29 cellular contexts compared by ENCODE assay signal in the genomic region with DNA sequence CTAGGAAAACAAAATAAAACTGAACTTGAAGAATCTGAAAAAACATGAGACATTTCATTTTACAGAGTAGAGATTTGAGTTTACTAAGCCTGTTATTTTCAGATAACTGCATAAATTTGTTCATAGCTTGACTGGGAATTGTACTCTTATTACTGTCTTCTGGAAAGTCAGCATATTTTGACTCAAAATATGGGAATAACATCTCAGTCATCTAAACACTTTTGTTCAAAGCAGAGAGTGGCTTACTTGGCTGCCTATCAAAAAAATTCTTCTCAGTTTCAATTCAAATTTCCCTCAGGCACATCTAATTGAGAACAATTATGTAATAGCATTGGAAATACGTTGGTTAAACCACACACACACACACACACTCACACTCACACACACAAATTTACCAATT.
DNase-seq lines count a peak whose midpoint lies in the region; ATAC-seq and TF ChIP-seq lines count a peak whose summit lies in the region.
"Had no signal": no experiment of that assay in that cellular context is flagged by ENCODE, and none has a peak within 500 bp of the region (broad histone marks: within the 10 kb centered on the region; RNA-seq: fewer than 3 reads in every experiment).

No MANE protein-coding gene starts in this region.

- TF ChIP-seq POLR2A in heart left ventricle (IDR thresholded peaks at IDR 0.05), result no peak

- H3K36me3 ChIP-seq in SK-N-MC (ENCODE audit: insufficient read depth, low read length) (no peaks in the 10 kb centered on the region), Karpas-422 (ENCODE audit: insufficient read depth, low read length) (no peaks in the 10 kb centered on the region), heart left ventricle (no peaks in the 10 kb centered on the region)
- H3K36me3 ChIP-seq: gastrocnemius medialis, tibial nerve, WERI-Rb-1 had no signal

- peak; percentile 6 for DNase-seq in GM03348 (ENCODE audit: low spot score)
- peak; percentile 50 for DNase-seq in SK-N-MC (ENCODE audit: low read depth, low spot score)
- peak; percentile 39 for DNase-seq in fibroblast of gingiva (ENCODE audit: low read depth)
- no peak for DNase-seq in osteocyte (ENCODE audit: extremely low spot score, unreplicated experiment)
- DNase-seq in Karpas-422, result no peak
- DNase-seq in T-cell, result no peak
- no peak for DNase-seq in heart left ventricle
- DNase-seq: activated CD4-positive, alpha-beta T cell treated with anti-CD3 and anti-CD28 coated beads, Interleukin-2, amount 10 ng/mL, durations not matched to agents 7 days and 5 days; activated gamma-delta T cell treated with Interleukin-2 at 50 U/mL for 16 hours; activated naive CD8-positive, alpha-beta T cell treated with anti-CD3 and anti-CD28 coated beads, Interleukin-2, amount 50 U/mL, for 24 hours; activated T-cell treated with anti-CD3 and anti-CD28 coated beads, Interleukin-2, amount 50 U/mL, for 4 hours; DMS79; effector CD4-positive, alpha-beta T cell; gastrocnemius medialis; hippocampal formation; mesendoderm; naive B cell; NCI-H187; NCI-H2171; NCI-H510A; PC-3; Right ventricle myocardium superior; stimulated activated naive CD8-positive, alpha-beta T cell treated with anti-CD3 and anti-CD28 coated beads, Interleukin-15, amount 100 ng/mL, for 72 hours; WERI-Rb-1 had no signal

- H3K4me3 Mint-ChIP-seq in osteocyte (ENCODE audit: unreplicated experiment) (no peak overlapping the region), T-cell (no peak overlapping the region)
- H3K4me3 Mint-ChIP-seq: activated CD4-positive, alpha-beta T cell treated with anti-CD3 and anti-CD28 coated beads, Interleukin-2, amount 10 ng/mL, durations not matched to agents 7 days and 5 days; activated naive CD8-positive, alpha-beta T cell treated with anti-CD3 and anti-CD28 coated beads, Interleukin-2, amount 50 U/mL, for 24 hours; activated T-cell treated with anti-CD3 and anti-CD28 coated beads, Interleukin-2, amount 50 U/mL, for 4 hours; brain; naive B cell; stimulated activated naive CD8-positive, alpha-beta T cell treated with anti-CD3 and anti-CD28 coated beads, Interleukin-15, amount 100 ng/mL, for 72 hours had no signal

- no peak overlapping the region for H3K9ac ChIP-seq in SK-N-MC (ENCODE audit: insufficient read length)
- H3K9ac ChIP-seq in Karpas-422 (ENCODE audit: low read length), result no peak overlapping the region
- H3K9ac ChIP-seq: KMS-11 had no signal

- H4K20me1 ChIP-seq in Karpas-422 (ENCODE audit: insufficient read depth, low read depth, low read length), result no peaks in the 10 kb centered on the region

- H3K4me1 ChIP-seq in Karpas-422 (ENCODE audit: low read length) (no peaks in the 10 kb centered on the region), heart left ventricle (peaks cover 0 to 2% (median 0%) of the 10 kb centered on the region in 12 donors)
- H3K4me1 ChIP-seq: gastrocnemius medialis had no signal

- H3K4me1 Mint-ChIP-seq in osteocyte (ENCODE audit: unreplicated experiment), result peaks cover 15% of the 10 kb centered on the region
- H3K4me1 Mint-ChIP-seq in T-cell, result no peaks in the 10 kb centered on the region
- H3K4me1 Mint-ChIP-seq: activated CD4-positive, alpha-beta T cell treated with anti-CD3 and anti-CD28 coated beads, Interleukin-2, amount 10 ng/mL, durations not matched to agents 7 days and 5 days; activated naive CD8-positive, alpha-beta T cell treated with anti-CD3 and anti-CD28 coated beads, Interleukin-2, amount 50 U/mL, for 24 hours; naive B cell; stimulated activated naive CD8-positive, alpha-beta T cell treated with anti-CD3 and anti-CD28 coated beads, Interleukin-15, amount 100 ng/mL, for 72 hours had no signal

- H3K9me3 ChIP-seq in SK-N-MC (ENCODE audit: low read depth, low read length), result no peaks in the 10 kb centered on the region
- H3K9me3 ChIP-seq in Karpas-422 (ENCODE audit: low read length), result no peaks in the 10 kb centered on the region
- H3K9me3 ChIP-seq in heart left ventricle, result no peaks in the 10 kb centered on the region
- H3K9me3 ChIP-seq: gastrocnemius medialis, tibial nerve had no signal

- no peaks in the 10 kb centered on the region for H3K79me2 ChIP-seq in Karpas-422 (ENCODE audit: low read length)

- H3K27me3 Mint-ChIP-seq in osteocyte (ENCODE audit: unreplicated experiment), result no peaks in the 10 kb centered on the region
- H3K27me3 Mint-ChIP-seq in T-cell, result peaks cover 2 to 6% of the 10 kb centered on the region in 2 donors
- H3K27me3 Mint-ChIP-seq: brain had no signal

- POLR2A ChIA-PET in T-cell (lab: Charles Lee), result no interaction called here

- H3K27me3 ChIP-seq in Karpas-422 (ENCODE audit: low read length) (no peaks in the 10 kb centered on the region), heart left ventricle (no peaks in the 10 kb centered on the region)
- H3K27me3 ChIP-seq: gastrocnemius medialis, tibial nerve had no signal

- H3K9me3 Mint-ChIP-seq in osteocyte (ENCODE audit: unreplicated experiment) (no peaks in the 10 kb centered on the region), T-cell (no peaks in the 10 kb centered on the region)
- H3K9me3 Mint-ChIP-seq: activated CD4-positive, alpha-beta T cell treated with anti-CD3 and anti-CD28 coated beads, Interleukin-2, amount 10 ng/mL, durations not matched to agents 7 days and 5 days; activated naive CD8-positive, alpha-beta T cell treated with anti-CD3 and anti-CD28 coated beads, Interleukin-2, amount 50 U/mL, for 24 hours; activated T-cell treated with anti-CD3 and anti-CD28 coated beads, Interleukin-2, amount 50 U/mL, for 4 hours; brain; naive B cell; stimulated activated naive CD8-positive, alpha-beta T cell treated with anti-CD3 and anti-CD28 coated beads, Interleukin-15, amount 100 ng/mL, for 72 hours had no signal

- H3K9me2 ChIP-seq in Karpas-422 (replicated peaks; ENCODE audit: insufficient read depth, low read length), result no peaks in the 10 kb centered on the region

- intact Hi-C loops in heart left ventricle (cut with DNase I), result loop anchor here in 2 of 10 donors (10.0 kb wide), 2 partner anchors 387 to 1003 kb away; a partner anchor contains a TSS

- ATAC-seq in T-cell (replicated peaks in 1 of 4) (no peak), HG03025 (IDR thresholded peaks at IDR 0.05; ENCODE audit: low FRiP score, unreplicated experiment) (no peak), heart left ventricle (no peak)
- ATAC-seq: activated naive CD8-positive, alpha-beta T cell treated with anti-CD3 and anti-CD28 coated beads, Interleukin-2, amount 50 U/mL, for 24 hours; activated T-cell treated with anti-CD3 and anti-CD28 coated beads, Interleukin-2, amount 50 U/mL, for 4 hours; gastrocnemius medialis; left lobe of liver; PC-3; stimulated activated naive CD8-positive, alpha-beta T cell treated with anti-CD3 and anti-CD28 coated beads, Interleukin-15, amount 100 ng/mL, for 72 hours had no signal

- CTCF ChIA-PET in T-cell (lab: Charles Lee), result no interaction called here

- WGBS in heart left ventricle, 4 donors, result 23 to 42% (median 29%) methylated on average over 1 of the region's 1 CpG

- H3K27ac Mint-ChIP-seq in osteocyte (ENCODE audit: unreplicated experiment), result peak overlapping the region; percentile 56
- H3K27ac Mint-ChIP-seq in T-cell, result no peak overlapping the region
- H3K27ac Mint-ChIP-seq: activated CD4-positive, alpha-beta T cell treated with anti-CD3 and anti-CD28 coated beads, Interleukin-2, amount 10 ng/mL, durations not matched to agents 7 days and 5 days; activated naive CD8-positive, alpha-beta T cell treated with anti-CD3 and anti-CD28 coated beads, Interleukin-2, amount 50 U/mL, for 24 hours; stimulated activated naive CD8-positive, alpha-beta T cell treated with anti-CD3 and anti-CD28 coated beads, Interleukin-15, amount 100 ng/mL, for 72 hours had no signal

- H3K4me3 ChIP-seq in SK-N-MC (peak overlapping the region; percentile 26), Karpas-422 (ENCODE audit: low read length) (no peak overlapping the region), heart left ventricle (no peak overlapping the region)
- H3K4me3 ChIP-seq: gastrocnemius medialis, tibial nerve had no signal

- H3K27ac ChIP-seq in SK-N-MC (peak overlapping the region; percentile 81), Karpas-422 (ENCODE audit: low read length) (no peak overlapping the region), heart left ventricle (peak overlapping the region in 1 of 12 donors; percentile 33)
- H3K27ac ChIP-seq: gastrocnemius medialis, KMS-11, WERI-Rb-1 had no signal

- no peak overlapping the region for H3K4me2 ChIP-seq in Karpas-422 (ENCODE audit: low read depth, low read length, poor library complexity, severe bottlenecking)
- H3K4me2 ChIP-seq: KMS-11 had no signal

- no peaks in the 10 kb centered on the region for H3K36me3 Mint-ChIP-seq in osteocyte (ENCODE audit: unreplicated experiment)
- no peaks in the 10 kb centered on the region for H3K36me3 Mint-ChIP-seq in T-cell
- H3K36me3 Mint-ChIP-seq: brain, naive B cell had no signal

- no peak for TF ChIP-seq CTCF in osteocyte (IDR thresholded peaks at IDR 0.05)
- no peak for TF ChIP-seq CTCF in heart left ventricle (IDR thresholded peaks at IDR 0.05)

- no peak overlapping the region for H2AFZ ChIP-seq in Karpas-422 (ENCODE audit: low read length)

Comparison
In these comparisons a context has a peak if more than half of its experiments do, and no peak if none do; other contexts are left out.
1. DNase-seq: peak in GM03348 (single experiment), SK-N-MC (single experiment) and fibroblast of gingiva (single experiment); none in osteocyte (single experiment), Karpas-422 (single experiment), T-cell (0 of 34) and heart left ventricle (0 of 5).